In the genomic region with DNA sequence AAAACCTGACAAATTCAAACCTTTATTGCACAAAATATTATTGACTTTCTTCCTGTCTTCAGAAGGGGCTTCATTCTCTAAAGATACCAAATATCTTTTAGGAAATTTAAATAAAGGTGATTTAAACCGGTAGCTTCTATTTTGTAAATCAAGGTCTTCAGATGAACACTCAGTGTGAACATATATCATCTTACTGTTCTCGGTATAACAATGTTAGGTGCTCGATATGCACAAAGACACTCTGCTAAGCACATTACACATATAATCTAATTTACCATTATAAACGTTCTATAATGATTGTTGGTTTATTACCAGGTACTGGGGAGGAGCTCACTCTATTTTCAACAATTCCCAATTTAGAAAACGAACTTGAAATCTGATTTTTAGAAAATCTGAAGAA, we compare ENCODE assay signal across 21 cellular contexts.
DNase-seq lines count a peak whose midpoint lies in the region; ATAC-seq and TF ChIP-seq lines count a peak whose summit lies in the region.
"Had no signal": no experiment of that assay in that cellular context is flagged by ENCODE, and none has a peak within 500 bp of the region (broad histone marks: within the 10 kb centered on the region; RNA-seq: fewer than 3 reads in every experiment).

No MANE protein-coding gene starts in this region.

- H3K9me3 ChIP-seq in neural progenitor cell (ENCODE audit: low read depth) = no peaks in the 10 kb centered on the region
- no peaks in the 10 kb centered on the region for H3K9me3 ChIP-seq in CD8-positive, alpha-beta memory T cell (ENCODE audit: low read length)
- no peaks in the 10 kb centered on the region for H3K9me3 ChIP-seq in ascending aorta
- H3K9me3 ChIP-seq: Caco-2, SJCRH30 had no signal

- intact Hi-C loops in ascending aorta (cut with DNase I) = loop anchor here (10.0 kb wide), 1 partner anchor 151 kb away; no protein-coding TSS in a partner anchor

- H3K27ac Mint-ChIP-seq in glutamatergic neuron (ENCODE audit: unreplicated experiment) (no peak overlapping the region), neural progenitor cell (no peak overlapping the region)
- H3K27ac Mint-ChIP-seq in CD8-positive, alpha-beta memory T cell = no peak overlapping the region
- H3K27ac Mint-ChIP-seq: CD4-positive, alpha-beta memory T cell had no signal

- H2AFZ ChIP-seq in neural progenitor cell (replicated peaks) = no peak overlapping the region
- H2AFZ ChIP-seq: PC-9 had no signal

- no peak overlapping the region for H3K9ac ChIP-seq in neural progenitor cell

- no peak for ATAC-seq in HG03097 (IDR thresholded peaks at IDR 0.05; ENCODE audit: low FRiP score, unreplicated experiment)
- ATAC-seq: HCT116, Right ventricle myocardium inferior had no signal

- CTCF ChIA-PET in CD8-positive, alpha-beta memory T cell (lab: Charles Lee) = no interaction called here

- H3K79me2 ChIP-seq in neural progenitor cell (ENCODE audit: low read depth) = no peaks in the 10 kb centered on the region

- H3K27me3 ChIP-seq in neural progenitor cell (peaks cover 63% of the 10 kb centered on the region), ascending aorta (no peaks in the 10 kb centered on the region)
- peaks cover 4% of the 10 kb centered on the region for H3K27me3 ChIP-seq in CD8-positive, alpha-beta memory T cell (ENCODE audit: insufficient read depth, low read length, poor library complexity, severe bottlenecking)
- H3K27me3 ChIP-seq: SJCRH30 had no signal

- H3K4me3 ChIP-seq in neural progenitor cell = no peak overlapping the region
- H3K4me3 ChIP-seq in CD8-positive, alpha-beta memory T cell (ENCODE audit: low read length) = no peak overlapping the region
- no peak overlapping the region for H3K4me3 ChIP-seq in ascending aorta
- H3K4me3 ChIP-seq: PC-9 had no signal

- H3K9me3 Mint-ChIP-seq in glutamatergic neuron (ENCODE audit: unreplicated experiment) (peaks cover 7% of the 10 kb centered on the region), neural progenitor cell (no peaks in the 10 kb centered on the region)
- no peaks in the 10 kb centered on the region for H3K9me3 Mint-ChIP-seq in CD8-positive, alpha-beta memory T cell

- H3K4me1 ChIP-seq in neural progenitor cell (peaks cover 10% of the 10 kb centered on the region), ascending aorta (peaks cover 0 to 4% of the 10 kb centered on the region in 2 donors)
- H3K4me1 ChIP-seq in CD8-positive, alpha-beta memory T cell (ENCODE audit: insufficient read depth, low read length) = no peaks in the 10 kb centered on the region
- H3K4me1 ChIP-seq: Caco-2, SJCRH30 had no signal

- H3K27ac ChIP-seq in neural progenitor cell (no peak overlapping the region), ascending aorta (no peak overlapping the region)
- H3K27ac ChIP-seq in CD8-positive, alpha-beta memory T cell (ENCODE audit: low read depth, low read length) = no peak overlapping the region
- H3K27ac ChIP-seq: PC-9, SJCRH30 had no signal

- POLR2A ChIA-PET in CD8-positive, alpha-beta memory T cell (lab: Charles Lee) = no interaction called here

- H3K36me3 ChIP-seq in neural progenitor cell (no peaks in the 10 kb centered on the region), ascending aorta (no peaks in the 10 kb centered on the region)
- H3K36me3 ChIP-seq in CD8-positive, alpha-beta memory T cell (ENCODE audit: insufficient read depth, low read length) = no peaks in the 10 kb centered on the region
- H3K36me3 ChIP-seq: SJCRH30 had no signal

- DNase-seq in NCI-H82 (lab: John Stamatoyannopoulos, UW) = peak; percentile 8
- no peak for DNase-seq in NCI-H82 treated with DMSO at 0.1 percent for 48 hours (lab: John Stamatoyannopoulos, UW; ENCODE audit: unreplicated experiment)
- no peak for DNase-seq in glutamatergic neuron
- no peak for DNase-seq in neural progenitor cell (ENCODE audit: low spot score)
- no peak for DNase-seq in CD8-positive, alpha-beta memory T cell
- no peak for DNase-seq in ascending aorta (ENCODE audit: low spot score in 2 of 2)
- DNase-seq: C1 segment of cervical spinal cord; Caco-2; CD4-positive, alpha-beta memory T cell; DMS79 treated with DMSO at 0.1 percent for 48 hours; GF-D8; NCI-H1048; NCI-H1694; NCI-H2029 treated with DMSO at 0.1 percent for 48 hours; NCI-H524 treated with DMSO at 0.1 percent for 48 hours; NCI-H774; PC-9; SJCRH30 had no signal

- H4K20me1 ChIP-seq in neural progenitor cell (ENCODE audit: low read depth) = peaks cover 14% of the 10 kb centered on the region

- H3K27me3 Mint-ChIP-seq in glutamatergic neuron (ENCODE audit: unreplicated experiment) (peaks cover 9% of the 10 kb centered on the region), neural progenitor cell (ENCODE audit: insufficient read depth, low read depth) (peaks cover 26% of the 10 kb centered on the region)
- peaks cover 26 to 56% of the 10 kb centered on the region in 2 donors for H3K27me3 Mint-ChIP-seq in CD8-positive, alpha-beta memory T cell

- H3K4me1 Mint-ChIP-seq in glutamatergic neuron (ENCODE audit: low read depth, unreplicated experiment) = peaks cover 7% of the 10 kb centered on the region
- peaks cover 37% of the 10 kb centered on the region for H3K4me1 Mint-ChIP-seq in neural progenitor cell
- peaks cover 0 to 7% (median 4%) of the 10 kb centered on the region in 3 donors for H3K4me1 Mint-ChIP-seq in CD8-positive, alpha-beta memory T cell

- H3K4me3 Mint-ChIP-seq in glutamatergic neuron (ENCODE audit: unreplicated experiment) (peak overlapping the region; percentile 96), neural progenitor cell (peak overlapping the region; percentile 90)
- no peak overlapping the region for H3K4me3 Mint-ChIP-seq in CD8-positive, alpha-beta memory T cell
- H3K4me3 Mint-ChIP-seq: CD4-positive, alpha-beta memory T cell had no signal

- no peak overlapping the region for H3K4me2 ChIP-seq in neural progenitor cell
- H3K4me2 ChIP-seq: PC-9 had no signal

- H3F3A ChIP-seq in neural progenitor cell (ENCODE audit: low read depth) = peaks cover 27% of the 10 kb centered on the region

- TF ChIP-seq CTCF in glutamatergic neuron (IDR thresholded peaks at IDR 0.05; ENCODE audit: partially characterized antibody, unreplicated experiment) (no peak), neural progenitor cell (IDR thresholded peaks at IDR 0.05) (no peak), ascending aorta (IDR thresholded peaks at IDR 0.05) (no peak)

- H3K36me3 Mint-ChIP-seq in glutamatergic neuron (ENCODE audit: unreplicated experiment) (no peaks in the 10 kb centered on the region), neural progenitor cell (no peaks in the 10 kb centered on the region)
- no peaks in the 10 kb centered on the region for H3K36me3 Mint-ChIP-seq in CD8-positive, alpha-beta memory T cell
- H3K36me3 Mint-ChIP-seq: CD4-positive, alpha-beta memory T cell had no signal

Comparison
In these comparisons a context has a peak if more than half of its experiments do, and no peak if none do; other contexts are left out.
1. H3K4me3 Mint-ChIP-seq: peak in glutamatergic neuron (single experiment) and neural progenitor cell (single experiment); none in CD8-positive, alpha-beta memory T cell (0 of 7).